9 cellular contexts compared by ENCODE assay signal in the genomic region with DNA sequence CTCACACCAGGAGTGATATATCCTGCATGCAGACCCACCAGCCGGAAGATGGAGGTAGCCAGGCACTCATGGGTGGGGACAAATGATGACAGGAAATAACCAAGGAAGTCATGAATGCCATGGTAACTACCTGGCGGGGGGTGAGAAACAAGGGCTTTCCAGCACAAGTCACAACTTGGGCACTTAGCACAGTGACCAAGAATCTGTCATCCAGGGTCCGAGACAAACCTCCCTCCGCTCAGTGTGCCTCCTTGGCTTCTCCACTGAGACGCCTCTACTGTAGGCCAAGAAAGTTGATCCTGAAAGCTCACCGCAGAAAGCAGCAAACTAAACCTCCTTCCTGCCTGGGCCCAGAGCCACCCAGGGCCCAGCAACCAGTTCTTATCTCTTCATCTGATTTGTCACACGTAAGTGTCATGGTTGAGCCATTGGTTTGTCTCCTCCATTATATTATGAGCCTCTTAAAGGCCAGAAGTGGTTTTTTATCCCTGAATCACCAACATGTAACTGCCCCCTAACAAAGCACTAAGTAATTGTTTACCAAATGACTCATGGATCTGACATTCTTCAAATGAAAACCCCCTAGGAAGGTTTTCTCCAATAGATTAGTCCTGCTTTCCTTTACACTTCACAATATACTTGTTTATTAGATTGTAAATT.
DNase-seq lines count a peak whose midpoint lies in the region; ATAC-seq and TF ChIP-seq lines count a peak whose summit lies in the region.
"Had no signal": no experiment of that assay in that cellular context is flagged by ENCODE, and none has a peak within 500 bp of the region (broad histone marks: within the 10 kb centered on the region; RNA-seq: fewer than 3 reads in every experiment).

No MANE protein-coding gene starts in this region.

- H3K36me3 Mint-ChIP-seq in activated naive CD4-positive, alpha-beta T cell treated with anti-CD3 and anti-CD28 coated beads for 36 hours (ENCODE audit: low read depth) = no peaks in the 10 kb centered on the region
- H3K36me3 Mint-ChIP-seq: memory B cell had no signal

- peak overlapping the region; percentile 100 for H3K27ac ChIP-seq in PC-3 (ENCODE audit: low read length)
- H3K27ac ChIP-seq in adrenal gland = no peak overlapping the region
- no peak overlapping the region for H3K27ac ChIP-seq in aorta (ENCODE audit: low read depth in 1 of 2, low read length in 2 of 2)

- H2AFZ ChIP-seq in PC-3 (ENCODE audit: low read length) = peak overlapping the region; percentile 65; the same call in 1 of the 2 replicates

- H3K27ac Mint-ChIP-seq in activated naive CD4-positive, alpha-beta T cell treated with anti-CD3 and anti-CD28 coated beads for 36 hours = peak overlapping the region; percentile 95

- H3K4me1 ChIP-seq in PC-3 (ENCODE audit: insufficient read depth, low read length) = peaks cover 47% of the 10 kb centered on the region
- H3K4me1 ChIP-seq in adrenal gland (replicated peaks in 1 of 2) = peaks cover 12 to 27% of the 10 kb centered on the region in 2 donors
- no peaks in the 10 kb centered on the region for H3K4me1 ChIP-seq in aorta (ENCODE audit: control insufficient read depth in 1 of 2, insufficient read depth in 2 of 2, low read length in 2 of 2)

- H3K4me1 Mint-ChIP-seq in activated naive CD4-positive, alpha-beta T cell treated with anti-CD3 and anti-CD28 coated beads for 36 hours (ENCODE audit: low read depth) = peaks cover 49% of the 10 kb centered on the region

- no peak for TF ChIP-seq CTCF in PC-3 (conservative IDR thresholded peaks at IDR 0.05; ENCODE audit: low read depth, low read length)
- no peak for TF ChIP-seq CTCF in adrenal gland (IDR thresholded peaks at IDR 0.05)

- no peaks in the 10 kb centered on the region for H3K79me2 ChIP-seq in PC-3 (ENCODE audit: low read length)

- POLR2A ChIA-PET in PC-3 (lab: Charles Lee; ENCODE audit: unreplicated experiment) = no interaction called here

- peaks cover 14% of the 10 kb centered on the region for H3F3A ChIP-seq in PC-3 (ENCODE audit: low read length, unreplicated experiment)

- ATAC-seq in PC-3 (peak; percentile 89), HG03460 (IDR thresholded peaks at IDR 0.05; ENCODE audit: unreplicated experiment) (no peak), aorta (ENCODE audit: low FRiP score) (no peak)

- DNase-seq in DMS79 (lab: John Stamatoyannopoulos, UW) (peak; percentile 70), PC-3 (peak; percentile 94), kidney tubule cell (ENCODE audit: low spot score) (peak; percentile 98), COR-L47 (lab: John Stamatoyannopoulos, UW) (no peak), adrenal gland (no peak), aorta (no peak)
- DNase-seq in activated naive CD4-positive, alpha-beta T cell treated with anti-CD3 and anti-CD28 coated beads for 36 hours = peak; percentile 60

- H3K9ac ChIP-seq in PC-3 (ENCODE audit: low read length) = peak overlapping the region; percentile 84

- peak overlapping the region; percentile 47 for H3K4me3 Mint-ChIP-seq in activated naive CD4-positive, alpha-beta T cell treated with anti-CD3 and anti-CD28 coated beads for 36 hours
- H3K4me3 Mint-ChIP-seq: memory B cell had no signal

- H4K20me1 ChIP-seq in PC-3 (ENCODE audit: low read length) = no peaks in the 10 kb centered on the region

- H3K4me2 ChIP-seq in PC-3 (ENCODE audit: low read length) = peak overlapping the region; percentile 85

- H3K36me3 ChIP-seq in PC-3 (ENCODE audit: low read depth, low read length) (no peaks in the 10 kb centered on the region), adrenal gland (replicated peaks in 1 of 2) (no peaks in the 10 kb centered on the region), aorta (ENCODE audit: control insufficient read depth in 1 of 2, insufficient read depth in 2 of 2, low read length in 1 of 2) (no peaks in the 10 kb centered on the region)

- CTCF ChIA-PET in PC-3 (lab: Charles Lee) = no interaction called here
- CTCF ChIA-PET in activated naive CD4-positive, alpha-beta T cell treated with anti-CD3 and anti-CD28 coated beads for 36 hours (lab: Charles Lee) = interaction anchor here (0.6 kb wide), 1 partner anchor 146 kb away, joined by 3 read pairs; no protein-coding TSS in a partner anchor

- 78 to 92% (median 88%) methylated on average over 6 to 7 of the region's 7 CpGs for WGBS in adrenal gland, 4 donors
- 87 to 93% methylated on average over 7 of the region's 7 CpGs for WGBS in aorta, 2 donors

- H3K9me3 Mint-ChIP-seq in activated naive CD4-positive, alpha-beta T cell treated with anti-CD3 and anti-CD28 coated beads for 36 hours = peaks cover 4% of the 10 kb centered on the region
- H3K9me3 Mint-ChIP-seq: memory B cell had no signal

- H3K4me3 ChIP-seq in PC-3 (ENCODE audit: low read length) = peak overlapping the region; percentile 55
- H3K4me3 ChIP-seq in adrenal gland = no peak overlapping the region
- no peak overlapping the region for H3K4me3 ChIP-seq in aorta (ENCODE audit: low read length in 2 of 2)

- TF ChIP-seq POLR2A in adrenal gland (IDR thresholded peaks at IDR 0.05) = no peak

- H3K9me3 ChIP-seq in PC-3 (ENCODE audit: low read length) (no peaks in the 10 kb centered on the region), adrenal gland (replicated peaks in 1 of 3) (no peaks in the 10 kb centered on the region), aorta (ENCODE audit: control insufficient read depth, low read length) (no peaks in the 10 kb centered on the region)

- H3K27me3 ChIP-seq in PC-3 (ENCODE audit: low read length) (no peaks in the 10 kb centered on the region), adrenal gland (no peaks in the 10 kb centered on the region), aorta (ENCODE audit: control insufficient read depth in 1 of 2, insufficient read depth in 2 of 2, low read length in 1 of 2) (no peaks in the 10 kb centered on the region)

- H3K9me2 ChIP-seq in PC-3 (replicated peaks; ENCODE audit: low read length) = no peaks in the 10 kb centered on the region

- no peaks in the 10 kb centered on the region for H3K27me3 Mint-ChIP-seq in activated naive CD4-positive, alpha-beta T cell treated with anti-CD3 and anti-CD28 coated beads for 36 hours (ENCODE audit: low read depth)
- H3K27me3 Mint-ChIP-seq: memory B cell had no signal

- no TSS peak for BruUV-seq in PC-3 (replicated peaks; lab: Mats Ljungman, UMichigan)

- intact Hi-C loops in PC-3 (cut with micrococcal nuclease) = loop anchor here (1.0 to 5.0 kb wide), 5 partner anchors 84 to 200 kb away; a partner anchor contains a TSS
- intact Hi-C loops in activated naive CD4-positive, alpha-beta T cell treated with anti-CD3 and anti-CD28 coated beads for 36 hours (cut with micrococcal nuclease) = loop anchor here (5.0 kb wide), 2 partner anchors 149 to 1031 kb away; no protein-coding TSS in a partner anchor
- intact Hi-C loops in adrenal gland (cut with DNase I) = no loop called here
- intact Hi-C loops in aorta (cut with DNase I) = no loop called here

Comparison
In these comparisons a context has a peak if more than half of its experiments do, and no peak if none do; other contexts are left out.
1. DNase-seq: peak in DMS79 (single experiment), PC-3 (single experiment), activated naive CD4-positive, alpha-beta T cell treated with anti-CD3 and anti-CD28 coated beads for 36 hours (single experiment) and kidney tubule cell (single experiment); none in COR-L47 (single experiment), adrenal gland (0 of 7) and aorta (0 of 2).
2. intact Hi-C loops: an anchor here in PC-3 (1.0 to 5.0 kb wide) and activated naive CD4-positive, alpha-beta T cell treated with anti-CD3 and anti-CD28 coated beads for 36 hours (5.0 kb wide); none called in adrenal gland and aorta.